Comparison of ENCODE assay signal across 9 cellular contexts in genomic region chr6:75098709-75099108, GRCh38.
DNase-seq lines count a peak whose midpoint lies in the region; ATAC-seq and TF ChIP-seq lines count a peak whose summit lies in the region.
"Had no signal": no experiment of that assay in that cellular context is flagged by ENCODE, and none has a peak within 500 bp of the region (broad histone marks: within the 10 kb centered on the region; RNA-seq: fewer than 3 reads in every experiment).

No MANE protein-coding gene starts in this region.

- POLR2A ChIA-PET in Panc1 (lab: Charles Lee) = no interaction called here

- intact Hi-C loops in Panc1 (cut with micrococcal nuclease; ENCODE audit: unreplicated experiment) = no loop called here

- H3K9me3 Mint-ChIP-seq in neural progenitor cell = no peaks in the 10 kb centered on the region

- in situ Hi-C loops in Panc1 (cut with HindIII; ENCODE audit: low pct_unique_long_range_greater_than_20kb, low sequenced_read_pairs) = no loop called here

- no peaks in the 10 kb centered on the region for H3K9me3 ChIP-seq in Panc1 (ENCODE audit: control insufficient read depth, insufficient read depth, low read depth, low read length)
- no peaks in the 10 kb centered on the region for H3K9me3 ChIP-seq in neural progenitor cell (ENCODE audit: low read depth)

- H3F3A ChIP-seq in neural progenitor cell (ENCODE audit: low read depth) = no peaks in the 10 kb centered on the region

- BruUV-seq in Panc1 (replicated peaks; lab: Mats Ljungman, UMichigan) = no TSS peak

- no peaks in the 10 kb centered on the region for H3K79me2 ChIP-seq in neural progenitor cell (ENCODE audit: low read depth)

- H3K4me1 ChIP-seq in Panc1 (ENCODE audit: control insufficient read depth, insufficient read depth, low read length) = peaks cover 8% of the 10 kb centered on the region; the same call in 1 of the 2 replicates
- H3K4me1 ChIP-seq in neural progenitor cell = no peaks in the 10 kb centered on the region

- ATAC-seq in Panc1 (peak; percentile 96), GM21381 (IDR thresholded peaks at IDR 0.05; ENCODE audit: unreplicated experiment) (no peak)

- peak overlapping the region; percentile 50 for H2AFZ ChIP-seq in neural progenitor cell (replicated peaks)

- H3K4me2 ChIP-seq in neural progenitor cell = no peak overlapping the region

- H3K4me1 Mint-ChIP-seq in neural progenitor cell = no peaks in the 10 kb centered on the region

- no peak overlapping the region for H3K9ac ChIP-seq in neural progenitor cell

- H3K27ac Mint-ChIP-seq in neural progenitor cell = no peak overlapping the region

- no peak for TF ChIP-seq CTCF in AG09319 (IDR thresholded peaks at IDR 0.05; ENCODE audit: low read depth, low read length)
- no peak for TF ChIP-seq CTCF in Panc1 (IDR thresholded peaks at IDR 0.05)
- no peak for TF ChIP-seq CTCF in neural progenitor cell (IDR thresholded peaks at IDR 0.05)

- H3K4me3 ChIP-seq in Panc1 (ENCODE audit: low read depth in 2 of 2, low read length in 2 of 2) = no peak overlapping the region
- no peak overlapping the region for H3K4me3 ChIP-seq in neural progenitor cell
- H3K4me3 ChIP-seq: SK-N-MC had no signal

- H3K4me3 Mint-ChIP-seq in neural progenitor cell = no peak overlapping the region

- H4K20me1 ChIP-seq in neural progenitor cell (ENCODE audit: low read depth) = no peaks in the 10 kb centered on the region

- no peaks in the 10 kb centered on the region for H3K36me3 Mint-ChIP-seq in neural progenitor cell

- CTCF ChIA-PET in Panc1 (lab: Charles Lee) = no interaction called here

- H3K36me3 ChIP-seq in Panc1 (ENCODE audit: control insufficient read depth, insufficient read depth, low read length) = no peaks in the 10 kb centered on the region
- H3K36me3 ChIP-seq in neural progenitor cell = no peaks in the 10 kb centered on the region

- H3K27ac ChIP-seq in Panc1 (ENCODE audit: low read length) = no peak overlapping the region
- no peak overlapping the region for H3K27ac ChIP-seq in neural progenitor cell
- H3K27ac ChIP-seq: SK-N-MC had no signal

- H3K27me3 ChIP-seq in Panc1 (ENCODE audit: control insufficient read depth, insufficient read depth, low read length) (no peaks in the 10 kb centered on the region), neural progenitor cell (no peaks in the 10 kb centered on the region)

- H3K27me3 Mint-ChIP-seq in neural progenitor cell (ENCODE audit: insufficient read depth, low read depth) = no peaks in the 10 kb centered on the region

- DNase-seq in AG09319 (ENCODE audit: extremely low read depth, low read depth) (peak; percentile 81), Panc1 (ENCODE audit: low read depth, low spot score) (peak; percentile 18), fibroblast of gingiva (ENCODE audit: low read depth) (peak; percentile 94), neural progenitor cell (ENCODE audit: low spot score) (no peak), middle frontal gyrus (ENCODE audit: extremely low spot score, low spot score) (no peak), SKM-1 treated with dmso at 0.1 percent for 144 hours (lab: John Stamatoyannopoulos, UW; ENCODE audit: unreplicated experiment) (no peak), NCI-H510A (lab: John Stamatoyannopoulos, UW) (no peak)

Comparison
In these comparisons a context has a peak if more than half of its experiments do, and no peak if none do; other contexts are left out.
1. DNase-seq: peak in AG09319 (single experiment), Panc1 (single experiment) and fibroblast of gingiva (single experiment); none in neural progenitor cell (single experiment), middle frontal gyrus (single experiment), SKM-1 treated with dmso at 0.1 percent for 144 hours (single experiment) and NCI-H510A (single experiment).